ENCODE assay signal across 1 cellular context in genomic region chr17:30920683-30921543, GRCh38.
A peak's percentile ranks its signal among the peaks of the same experiment; 100 is the strongest.
TF ChIP-seq lines count a peak whose summit lies in the region.

No MANE protein-coding gene starts in this region.

TF ChIP-seq in HepG2, 621 proteins besides CTCF, POLR2A, EP300 and RAD21:
- TF ChIP-seq BCL6 (CRISPR knock-in tag; IDR thresholded peaks at IDR 0.05) (no peak), MAFF (IDR thresholded peaks at IDR 0.05; ENCODE audit: low read depth, low read length) (0 out of 2 replicates have a peak, but pooled peaks have one; percentile 10), HNRNPK (IDR thresholded peaks at IDR 0.05; ENCODE audit: low read depth, low read length, poor library complexity, severe bottlenecking) (no peak), E2F5 (CRISPR knock-in tag; conservative IDR thresholded peaks at IDR 0.05) (no peak), AKNA (CRISPR knock-in tag; IDR thresholded peaks at IDR 0.05; ENCODE audit: borderline replicate concordance) (no peak), ZBED4 (CRISPR knock-in tag; IDR thresholded peaks at IDR 0.05; ENCODE audit: borderline replicate concordance) (no peak), BHLHE40 (IDR thresholded peaks at IDR 0.05; ENCODE audit: low read length) (no peak), TGIF2 (CRISPR knock-in tag; IDR thresholded peaks at IDR 0.05) (no peak), ZNF441 (CRISPR knock-in tag; IDR thresholded peaks at IDR 0.05; ENCODE audit: borderline replicate concordance) (no peak), MAFK (conservative IDR thresholded peaks at IDR 0.05 in 1 of 2, IDR thresholded peaks at IDR 0.05 in 1 of 2; ENCODE audit: low read length in 2 of 2) (peak in 1 of 2 experiments; percentile 28; a peak in 1 of 4 replicates)
